13 cellular contexts compared by ENCODE assay signal in the genomic region with DNA sequence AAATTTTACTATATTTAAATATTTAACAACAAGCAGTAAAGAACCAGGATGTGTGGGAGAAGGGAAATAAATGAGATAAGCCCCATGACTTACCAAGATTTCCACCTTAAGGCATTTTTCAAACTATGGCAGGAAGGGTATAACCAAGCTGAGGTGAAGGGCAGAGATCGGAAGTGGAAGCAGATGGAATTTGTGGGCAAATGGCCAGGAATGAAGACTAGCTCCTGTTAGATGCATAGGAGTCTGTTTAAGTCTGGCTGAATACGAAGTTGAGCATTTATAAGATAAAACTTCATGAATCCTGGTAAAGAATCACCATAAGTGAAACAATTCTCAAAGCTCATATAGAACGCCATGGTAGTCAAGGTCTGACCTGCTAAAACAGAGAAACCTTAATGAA.
"Had no signal": no experiment of that assay in that cellular context is flagged by ENCODE, and none has a peak within 500 bp of the region (broad histone marks: within the 10 kb centered on the region; RNA-seq: fewer than 3 reads in every experiment).

No MANE protein-coding gene starts in this region.

- H3K27me3 Mint-ChIP-seq: effector memory CD8-positive, alpha-beta T cell; stimulated activated memory B cell treated with anti-CD40 and anti-IgM and Interleukin-4, amounts not matched to agents 10 μg/mL and 1 μg/mL and 100 μg/mL, for 72 hours had no signal

- H3K9me3 Mint-ChIP-seq: stimulated activated memory B cell treated with anti-CD40 and anti-IgM and Interleukin-4, amounts not matched to agents 10 μg/mL and 1 μg/mL and 100 μg/mL, for 72 hours had no signal

- H3K4me1 Mint-ChIP-seq: nephron progenitor cell; stimulated activated memory B cell treated with anti-CD40 and anti-IgM and Interleukin-4, amounts not matched to agents 10 μg/mL and 1 μg/mL and 100 μg/mL, for 72 hours had no signal

- H3K27ac Mint-ChIP-seq: activated naive CD4-positive, alpha-beta T cell treated with anti-CD3 and anti-CD28 coated beads, Interleukin-2, amount 50 U/mL, for 72 hours; effector memory CD8-positive, alpha-beta T cell; nephron progenitor cell; stimulated activated memory B cell treated with anti-CD40 and anti-IgM and Interleukin-4, amounts not matched to agents 10 μg/mL and 1 μg/mL and 100 μg/mL, for 72 hours; T-helper 2 cell treated with Interferon-gamma antibody and Interleukin-4, amounts not matched to agents 5 μg/mL and 100 μg/mL, for 36 hours had no signal

- ATAC-seq: activated naive CD4-positive, alpha-beta T cell treated with anti-CD3 and anti-CD28 coated beads, Interleukin-2, amount 50 U/mL, for 72 hours; effector memory CD8-positive, alpha-beta T cell; psoas muscle; right lobe of liver; stimulated activated memory B cell treated with anti-CD40 and anti-IgM and Interleukin-4, amounts not matched to agents 10 μg/mL and 1 μg/mL and 100 μg/mL, for 72 hours had no signal

- H3K4me3 Mint-ChIP-seq: effector memory CD8-positive, alpha-beta T cell; nephron progenitor cell; stimulated activated memory B cell treated with anti-CD40 and anti-IgM and Interleukin-4, amounts not matched to agents 10 μg/mL and 1 μg/mL and 100 μg/mL, for 72 hours; T-helper 2 cell treated with Interferon-gamma antibody and Interleukin-4, amounts not matched to agents 5 μg/mL and 100 μg/mL, for 36 hours had no signal

- H3K36me3 Mint-ChIP-seq: activated naive CD4-positive, alpha-beta T cell treated with anti-CD3 and anti-CD28 coated beads, Interleukin-2, amount 50 U/mL, for 72 hours; stimulated activated memory B cell treated with anti-CD40 and anti-IgM and Interleukin-4, amounts not matched to agents 10 μg/mL and 1 μg/mL and 100 μg/mL, for 72 hours had no signal

- DNase-seq: activated effector memory CD4-positive, alpha-beta T cell treated with Interleukin-2 at 50 U/mL for 16 hours; anterior cingulate cortex; effector memory CD8-positive, alpha-beta T cell; mesendoderm; nephron progenitor cell; psoas muscle; right lobe of liver; spleen; stimulated activated CD4-positive, alpha-beta T cell treated with anti-CD3 and anti-CD28 coated beads, Interleukin-1b, Interleukin-23, amount 100 ng/mL, for 48 hours; transverse colon had no signal
